26 cellular contexts compared by ENCODE assay signal in genomic region chr1:17134724-17135123, GRCh38. TPM values are rescaled to one million over a fixed set of nuclear protein-coding genes. Genes with fewer than 3 reads are reported as not detected.
DNase-seq lines count a peak whose midpoint lies in the region; ATAC-seq, FAIRE-seq and TF ChIP-seq lines count a peak whose summit lies in the region.
"Had no signal": no experiment of that assay in that cellular context is flagged by ENCODE, and none has a peak within 500 bp of the region (broad histone marks: within the 10 kb centered on the region; RNA-seq: fewer than 3 reads in every experiment).

No MANE protein-coding gene starts in this region.

- peak; percentile 5; the same call in 1 of the 2 replicates for ATAC-seq in Panc1
- ATAC-seq in natural killer cell treated with Interleukin-12 subunit alpha and Interleukin-12 subunit beta and Interleukin-15 and Interleukin-18, amount 100 ng/mL, for 72 hours: peak; percentile 17 to 38
- no peak for ATAC-seq in activated CD8-positive, alpha-beta memory T cell treated with anti-CD3 and anti-CD28 coated beads, Interleukin-2, amount 10 ng/mL, durations not matched to agents 7 days and 5 days

- FAIRE-seq in urothelium cell line (lab: Jason Lieb, UNC): peak; percentile 92
- FAIRE-seq: H54, RCC 7860 had no signal

- peak overlapping the region; percentile 15 for H3K27ac Mint-ChIP-seq in activated naive CD4-positive, alpha-beta T cell treated with anti-CD3 and anti-CD28 coated beads, Interleukin-2, amount 50 U/mL, for 24 hours
- H3K27ac Mint-ChIP-seq in natural killer cell treated with Interleukin-12 subunit alpha and Interleukin-12 subunit beta and Interleukin-15 and Interleukin-18, amount 100 ng/mL, for 72 hours: no peak overlapping the region
- no peak overlapping the region for H3K27ac Mint-ChIP-seq in activated CD8-positive, alpha-beta memory T cell treated with anti-CD3 and anti-CD28 coated beads, Interleukin-2, amount 10 ng/mL, durations not matched to agents 7 days and 5 days

- H3K9me3 ChIP-seq in Panc1 (ENCODE audit: control insufficient read depth, insufficient read depth, low read depth, low read length) (no peaks in the 10 kb centered on the region), spleen (no peaks in the 10 kb centered on the region)
- H3K9me3 ChIP-seq: BE2C had no signal

- peak overlapping the region; percentile 84 for H3K27ac ChIP-seq in Panc1 (ENCODE audit: low read length)
- no peak overlapping the region for H3K27ac ChIP-seq in spleen
- H3K27ac ChIP-seq: 22Rv1, SK-N-MC had no signal

- WGBS in spleen, 5 donors: 93 to 99% (median 96%) methylated on average over 7 of the region's 7 CpGs

- H3K9me3 Mint-ChIP-seq in activated naive CD4-positive, alpha-beta T cell treated with anti-CD3 and anti-CD28 coated beads, Interleukin-2, amount 50 U/mL, for 24 hours: no peaks in the 10 kb centered on the region
- H3K9me3 Mint-ChIP-seq in natural killer cell treated with Interleukin-12 subunit alpha and Interleukin-12 subunit beta and Interleukin-15 and Interleukin-18, amount 100 ng/mL, for 72 hours: no peaks in the 10 kb centered on the region
- H3K9me3 Mint-ChIP-seq in activated CD8-positive, alpha-beta memory T cell treated with anti-CD3 and anti-CD28 coated beads, Interleukin-2, amount 10 ng/mL, durations not matched to agents 7 days and 5 days (ENCODE audit: low read depth): no peaks in the 10 kb centered on the region

- H3K4me3 Mint-ChIP-seq in activated naive CD4-positive, alpha-beta T cell treated with anti-CD3 and anti-CD28 coated beads, Interleukin-2, amount 50 U/mL, for 24 hours: no peak overlapping the region
- no peak overlapping the region for H3K4me3 Mint-ChIP-seq in natural killer cell treated with Interleukin-12 subunit alpha and Interleukin-12 subunit beta and Interleukin-15 and Interleukin-18, amount 100 ng/mL, for 72 hours
- no peak overlapping the region for H3K4me3 Mint-ChIP-seq in activated CD8-positive, alpha-beta memory T cell treated with anti-CD3 and anti-CD28 coated beads, Interleukin-2, amount 10 ng/mL, durations not matched to agents 7 days and 5 days

- H3K4me3 ChIP-seq in Panc1 (ENCODE audit: low read depth in 2 of 2, low read length in 2 of 2) (no peak overlapping the region), spleen (no peak overlapping the region)
- H3K4me3 ChIP-seq: SK-N-MC had no signal

- H3K27me3 ChIP-seq in Panc1 (ENCODE audit: control insufficient read depth, insufficient read depth, low read length) (no peaks in the 10 kb centered on the region), spleen (replicated peaks in 1 of 7) (peaks cover 0 to 17% (median 0%) of the 10 kb centered on the region in 7 donors)
- H3K27me3 ChIP-seq: BE2C had no signal

- in situ Hi-C loops in Panc1 (cut with HindIII; ENCODE audit: low pct_unique_long_range_greater_than_20kb, low sequenced_read_pairs): no loop called here

- H3K4me1 ChIP-seq in Panc1 (ENCODE audit: control insufficient read depth, insufficient read depth, low read length) (peaks cover 39% of the 10 kb centered on the region), spleen (no peaks in the 10 kb centered on the region)
- H3K4me1 ChIP-seq: BE2C had no signal

- H3K4me1 Mint-ChIP-seq in activated naive CD4-positive, alpha-beta T cell treated with anti-CD3 and anti-CD28 coated beads, Interleukin-2, amount 50 U/mL, for 24 hours: no peaks in the 10 kb centered on the region
- no peaks in the 10 kb centered on the region for H3K4me1 Mint-ChIP-seq in natural killer cell treated with Interleukin-12 subunit alpha and Interleukin-12 subunit beta and Interleukin-15 and Interleukin-18, amount 100 ng/mL, for 72 hours (ENCODE audit: low read depth in 2 of 2)
- no peaks in the 10 kb centered on the region for H3K4me1 Mint-ChIP-seq in activated CD8-positive, alpha-beta memory T cell treated with anti-CD3 and anti-CD28 coated beads, Interleukin-2, amount 10 ng/mL, durations not matched to agents 7 days and 5 days

- intact Hi-C loops in Panc1 (cut with micrococcal nuclease; ENCODE audit: unreplicated experiment): no loop called here
- intact Hi-C loops in spleen (cut with DNase I; ENCODE audit: low total_unique reads): no loop called here

- H3K36me3 ChIP-seq in Panc1 (ENCODE audit: control insufficient read depth, insufficient read depth, low read length): no peaks in the 10 kb centered on the region
- no peaks in the 10 kb centered on the region for H3K36me3 ChIP-seq in spleen
- H3K36me3 ChIP-seq: BE2C had no signal

- no peaks in the 10 kb centered on the region for H3K36me3 Mint-ChIP-seq in activated naive CD4-positive, alpha-beta T cell treated with anti-CD3 and anti-CD28 coated beads, Interleukin-2, amount 50 U/mL, for 24 hours
- H3K36me3 Mint-ChIP-seq in natural killer cell treated with Interleukin-12 subunit alpha and Interleukin-12 subunit beta and Interleukin-15 and Interleukin-18, amount 100 ng/mL, for 72 hours: no peaks in the 10 kb centered on the region
- no peaks in the 10 kb centered on the region for H3K36me3 Mint-ChIP-seq in activated CD8-positive, alpha-beta memory T cell treated with anti-CD3 and anti-CD28 coated beads, Interleukin-2, amount 10 ng/mL, durations not matched to agents 7 days and 5 days

- TF ChIP-seq CTCF in Panc1 (IDR thresholded peaks at IDR 0.05): no peak
- peak in 1 of 11 experiments; percentile 5 for TF ChIP-seq CTCF in spleen (IDR thresholded peaks at IDR 0.05 in 8 of 11, conservative IDR thresholded peaks at IDR 0.05 in 3 of 11)

- POLR2A ChIA-PET in Panc1 (lab: Charles Lee): interaction anchor here (0.6 to 1.2 kb wide), 2 partner anchors 16 to 98 kb away, joined by 4 to 5 read pairs; no protein-coding TSS in a partner anchor

- no peak for TF ChIP-seq POLR2A in spleen (IDR thresholded peaks at IDR 0.05)

- CTCF ChIA-PET in Panc1 (lab: Charles Lee): interaction anchor here (0.8 kb wide), 1 partner anchor 36 kb away, joined by 3 read pairs; no protein-coding TSS in a partner anchor
- CTCF ChIA-PET in activated CD8-positive, alpha-beta memory T cell treated with anti-CD3 and anti-CD28 coated beads, Interleukin-2, amount 10 ng/mL, durations not matched to agents 7 days and 5 days (lab: Charles Lee): interaction anchor here (1.0 to 1.9 kb wide), 2 partner anchors 83 to 102 kb away, joined by 3 to 6 read pairs; no protein-coding TSS in a partner anchor

- no peak for DNase-seq in activated naive CD4-positive, alpha-beta T cell treated with Interleukin-2 at 50 U/mL for 16 hours
- DNase-seq in Panc1 (ENCODE audit: low read depth, low spot score): no peak
- DNase-seq in natural killer cell treated with Interleukin-12 subunit alpha and Interleukin-12 subunit beta and Interleukin-15 and Interleukin-18, amount 100 ng/mL, for 72 hours (ENCODE audit: low spot score): no peak
- DNase-seq in urothelium cell line (ENCODE audit: low spot score): no peak
- no peak for DNase-seq in germinal center (ENCODE audit: low spot score)
- DNase-seq in activated CD8-positive, alpha-beta memory T cell treated with anti-CD3 and anti-CD28 coated beads, Interleukin-2, amount 10 ng/mL, durations not matched to agents 7 days and 5 days: no peak
- DNase-seq in spleen: no peak
- DNase-seq: ACHN, BE2C, Calu3, DMS79 treated with DMSO at 0.1 percent for 48 hours, GF-D8, KG1, MM.1S, NCI-H1092, NCI-H1436, NCI-H187, NCI-H2081 treated with DMSO at 0.1 percent for 48 hours, NCI-H226, NCI-H510A, SIG-M5 had no signal

- BruUV-seq in Panc1 (replicated peaks; lab: Mats Ljungman, UMichigan): no TSS peak

- H3K27me3 Mint-ChIP-seq in activated naive CD4-positive, alpha-beta T cell treated with anti-CD3 and anti-CD28 coated beads, Interleukin-2, amount 50 U/mL, for 24 hours: no peaks in the 10 kb centered on the region
- peaks cover 11 to 17% of the 10 kb centered on the region in 2 donors for H3K27me3 Mint-ChIP-seq in natural killer cell treated with Interleukin-12 subunit alpha and Interleukin-12 subunit beta and Interleukin-15 and Interleukin-18, amount 100 ng/mL, for 72 hours
- peaks cover 16% of the 10 kb centered on the region for H3K27me3 Mint-ChIP-seq in activated CD8-positive, alpha-beta memory T cell treated with anti-CD3 and anti-CD28 coated beads, Interleukin-2, amount 10 ng/mL, durations not matched to agents 7 days and 5 days

RNA-seq across cellular contexts. Expression of gene PADI2, which starts 15.5 kb away (rescaled TPM):
- total RNA-seq in Panc1 (2021; ENCODE audit: unreplicated experiment) (507 TPM), spleen (10 to 100 TPM in 5 of 7 donors, 1 to 10 TPM in 2; 8.7 to 63.6 (median 30.7) TPM)
- polyA plus RNA-seq in Panc1 (2012; ENCODE audit: insufficient read length): 830 TPM
- not detected for total RNA-seq in natural killer cell treated with Interleukin-12 subunit alpha and Interleukin-12 subunit beta and Interleukin-15 and Interleukin-18, amount 100 ng/mL, for 72 hours
- under 1 TPM; 0.09 to 0.23 TPM for total RNA-seq in activated CD8-positive, alpha-beta memory T cell treated with anti-CD3 and anti-CD28 coated beads, Interleukin-2, amount 10 ng/mL, durations not matched to agents 7 days and 5 days
- 1 to 10 TPM in 2 of 3 donors, under 1 TPM in 1; 0.50 to 3.5 (median 3.3) TPM for polyA plus RNA-seq in spleen

Comparison
In these comparisons a context has a peak if more than half of its experiments do, and no peak if none do; other contexts are left out.
1. RNA of gene PADI2, which starts 15.5 kb away (total RNA-seq): 507 TPM in Panc1 (single experiment) and 8.7 to 63.6 TPM in spleen; 0.09 to 0.23 TPM in activated CD8-positive, alpha-beta memory T cell treated with anti-CD3 and anti-CD28 coated beads, Interleukin-2, amount 10 ng/mL, durations not matched to agents 7 days and 5 days and not detected in natural killer cell treated with Interleukin-12 subunit alpha and Interleukin-12 subunit beta and Interleukin-15 and Interleukin-18, amount 100 ng/mL, for 72 hours; every median in the first group is over 4 times any median in the second.